ENCODE assay signal across 29 cellular contexts in genomic region chr2:144405313-144405710, GRCh38.
A peak's percentile ranks its signal among the peaks of the same experiment; 100 is the strongest.
DNase-seq lines count a peak whose midpoint lies in the region; ATAC-seq and TF ChIP-seq lines count a peak whose summit lies in the region.
"Had no signal": no experiment of that assay in that cellular context is flagged by ENCODE, and none has a peak within 500 bp of the region (broad histone marks: within the 10 kb centered on the region; RNA-seq: fewer than 3 reads in every experiment).

No MANE protein-coding gene starts in this region.

- CTCF ChIA-PET in activated B cell treated with CpG ODN at 0.5 μM for 24 hours (lab: Charles Lee) = no interaction called here

- peaks cover 22% of the 10 kb centered on the region for H3K36me3 ChIP-seq in Loucy (ENCODE audit: insufficient read depth, low read length)
- H3K36me3 ChIP-seq: right lobe of liver had no signal

- H3K27ac Mint-ChIP-seq in activated B cell treated with CpG ODN at 0.5 μM for 24 hours (peak overlapping the region; percentile 30), glutamatergic neuron (ENCODE audit: unreplicated experiment) (peak overlapping the region; percentile 9), osteocyte (ENCODE audit: unreplicated experiment) (peak overlapping the region; percentile 38)
- H3K27ac Mint-ChIP-seq: activated naive CD8-positive, alpha-beta T cell treated with anti-CD3 and anti-CD28 coated beads, Interleukin-2, amount 50 U/mL, for 24 hours; H9; T-helper 1 cell treated with Interleukin-12 subunit alpha and Interleukin-12 subunit beta and Interleukin-4 antibody, amounts not matched to agents 30 μg/mL and 1 μg/mL, for 36 hours had no signal

- H3K4me1 Mint-ChIP-seq in activated B cell treated with CpG ODN at 0.5 μM for 24 hours (peaks cover 30% of the 10 kb centered on the region), glutamatergic neuron (ENCODE audit: low read depth, unreplicated experiment) (peaks cover 47% of the 10 kb centered on the region), osteocyte (ENCODE audit: unreplicated experiment) (peaks cover 24% of the 10 kb centered on the region)

- H3K4me3 ChIP-seq in Loucy (ENCODE audit: low read length, poor library complexity, severe bottlenecking) = no peak overlapping the region
- H3K4me3 ChIP-seq: coronary artery, esophagus muscularis mucosa, left lung, right lobe of liver had no signal

- TF ChIP-seq CTCF in Loucy (conservative IDR thresholded peaks at IDR 0.05; ENCODE audit: low read length) (no peak), activated B cell treated with CpG ODN at 0.5 μM for 24 hours (IDR thresholded peaks at IDR 0.05) (no peak), glutamatergic neuron (IDR thresholded peaks at IDR 0.05; ENCODE audit: partially characterized antibody, unreplicated experiment) (no peak), osteocyte (IDR thresholded peaks at IDR 0.05) (no peak)

- H3K9me3 Mint-ChIP-seq in activated B cell treated with CpG ODN at 0.5 μM for 24 hours = no peaks in the 10 kb centered on the region
- H3K9me3 Mint-ChIP-seq in glutamatergic neuron (ENCODE audit: unreplicated experiment) = peaks cover 19% of the 10 kb centered on the region
- H3K9me3 Mint-ChIP-seq in osteocyte (ENCODE audit: unreplicated experiment) = no peaks in the 10 kb centered on the region
- H3K9me3 Mint-ChIP-seq: activated naive CD8-positive, alpha-beta T cell treated with anti-CD3 and anti-CD28 coated beads, Interleukin-2, amount 50 U/mL, for 24 hours; activated T-cell treated with anti-CD3 and anti-CD28 coated beads, Interleukin-2, amount 50 U/mL, for 4 hours; H9; neural crest cell; T-helper 1 cell treated with Interleukin-12 subunit alpha and Interleukin-12 subunit beta and Interleukin-4 antibody, amounts not matched to agents 30 μg/mL and 1 μg/mL, for 36 hours had no signal

- H3K27me3 ChIP-seq in Loucy (ENCODE audit: insufficient read depth, low read length, poor library complexity, severe bottlenecking) = no peaks in the 10 kb centered on the region
- H3K27me3 ChIP-seq: brain microvascular endothelial cell, left lung, right lobe of liver had no signal

- H3K4me2 ChIP-seq in Loucy (ENCODE audit: low read depth, low read length, poor library complexity, severe bottlenecking) = peak overlapping the region; percentile 20

- peaks cover 14% of the 10 kb centered on the region for H3K4me1 ChIP-seq in Loucy (ENCODE audit: insufficient read depth, low read length, poor library complexity, severe bottlenecking)
- H3K4me1 ChIP-seq: foreskin keratinocyte, right lobe of liver had no signal

- ATAC-seq in activated B cell treated with CpG ODN at 0.5 μM for 24 hours (ENCODE audit: low read depth) = no peak
- ATAC-seq: activated naive CD8-positive, alpha-beta T cell treated with anti-CD3 and anti-CD28 coated beads, Interleukin-2, amount 50 U/mL, for 24 hours; activated T-cell treated with anti-CD3 and anti-CD28 coated beads, Interleukin-2, amount 50 U/mL, for 4 hours; foreskin keratinocyte; left lung; right lobe of liver had no signal

- intact Hi-C loops in activated B cell treated with CpG ODN at 0.5 μM for 24 hours (cut with micrococcal nuclease) = loop anchor here (10.0 kb wide), 1 partner anchor 471 kb away; no protein-coding TSS in a partner anchor

- no peaks in the 10 kb centered on the region for H3K79me2 ChIP-seq in Loucy (ENCODE audit: insufficient read depth, low read length)

- H3K9ac ChIP-seq in Loucy (ENCODE audit: low read depth, low read length, poor library complexity, severe bottlenecking) = no peak overlapping the region

- no peaks in the 10 kb centered on the region for H3F3A ChIP-seq in Loucy (ENCODE audit: low read depth)

- H3K9me2 ChIP-seq in Loucy (replicated peaks; ENCODE audit: low read depth, low read length) = no peaks in the 10 kb centered on the region; the same call in 1 of the 2 replicates

- H2AFZ ChIP-seq in Loucy (ENCODE audit: low read length) = no peak overlapping the region

- POLR2A ChIA-PET in activated B cell treated with CpG ODN at 0.5 μM for 24 hours (lab: Charles Lee) = interaction anchor here (0.6 kb wide), 1 partner anchor 718 kb away, joined by 5 read pairs; no protein-coding TSS in a partner anchor

- no peaks in the 10 kb centered on the region for H3K9me3 ChIP-seq in Loucy (ENCODE audit: insufficient read depth, low read depth, low read length)
- H3K9me3 ChIP-seq: esophagus muscularis mucosa, left lung, right lobe of liver had no signal

- H4K20me1 ChIP-seq in Loucy (ENCODE audit: insufficient read depth, low read length, poor library complexity, severe bottlenecking) = no peaks in the 10 kb centered on the region

- H3K27me3 Mint-ChIP-seq in activated B cell treated with CpG ODN at 0.5 μM for 24 hours (no peaks in the 10 kb centered on the region), glutamatergic neuron (ENCODE audit: unreplicated experiment) (peaks cover 12% of the 10 kb centered on the region), osteocyte (ENCODE audit: unreplicated experiment) (no peaks in the 10 kb centered on the region)
- H3K27me3 Mint-ChIP-seq: activated naive CD8-positive, alpha-beta T cell treated with anti-CD3 and anti-CD28 coated beads, Interleukin-2, amount 50 U/mL, for 24 hours had no signal

- H3K4me3 Mint-ChIP-seq in activated B cell treated with CpG ODN at 0.5 μM for 24 hours (no peak overlapping the region), glutamatergic neuron (ENCODE audit: unreplicated experiment) (no peak overlapping the region), osteocyte (ENCODE audit: unreplicated experiment) (no peak overlapping the region)
- H3K4me3 Mint-ChIP-seq: activated naive CD8-positive, alpha-beta T cell treated with anti-CD3 and anti-CD28 coated beads, Interleukin-2, amount 50 U/mL, for 24 hours; activated T-cell treated with anti-CD3 and anti-CD28 coated beads, Interleukin-2, amount 50 U/mL, for 4 hours; H9; neural crest cell; T-helper 1 cell treated with Interleukin-12 subunit alpha and Interleukin-12 subunit beta and Interleukin-4 antibody, amounts not matched to agents 30 μg/mL and 1 μg/mL, for 36 hours had no signal

- H3K36me3 Mint-ChIP-seq in activated B cell treated with CpG ODN at 0.5 μM for 24 hours (ENCODE audit: low read depth) = peaks cover 85% of the 10 kb centered on the region
- H3K36me3 Mint-ChIP-seq in glutamatergic neuron (ENCODE audit: unreplicated experiment) = no peaks in the 10 kb centered on the region
- peaks cover 68% of the 10 kb centered on the region for H3K36me3 Mint-ChIP-seq in osteocyte (ENCODE audit: unreplicated experiment)

- DNase-seq in activated B cell treated with CpG ODN at 0.5 μM for 24 hours = no peak
- DNase-seq in glutamatergic neuron = no peak
- DNase-seq in osteocyte (ENCODE audit: extremely low spot score, unreplicated experiment) = no peak
- no peak for DNase-seq in globus pallidus (ENCODE audit: low spot score)
- no peak for DNase-seq in mucosa of gallbladder (ENCODE audit: low spot score)
- DNase-seq in activated CD8-positive, alpha-beta memory T cell treated with anti-CD3 and anti-CD28 coated beads, Interleukin-2, amount 50 U/mL, for 48 hours = no peak
- no peak for DNase-seq in NCI-H2029 (lab: John Stamatoyannopoulos, UW)
- DNase-seq: activated CD4-positive, alpha-beta T cell treated with anti-CD3 and anti-CD28 coated beads for 48 hours; activated gamma-delta T cell treated with Interleukin-2 at 50 U/mL for 16 hours; activated naive CD8-positive, alpha-beta T cell treated with anti-CD3 and anti-CD28 coated beads, Interleukin-2, amount 50 U/mL, for 24 hours; activated T-cell treated with anti-CD3 and anti-CD28 coated beads, Interleukin-2, amount 50 U/mL, for 4 hours; brain microvascular endothelial cell; foreskin keratinocyte; H9; hypothalamus; left lung; midbrain; NCI-H1105 treated with DMSO at 0.1 percent for 48 hours; NCI-H2081; NCI-H774; right lobe of liver; RPMI8226; stimulated activated CD4-positive, alpha-beta T cell treated with anti-CD3 and anti-CD28 coated beads, Interleukin-15, amount 100 ng/mL, for 24 hours; stimulated activated naive CD4-positive, alpha-beta T cell had no signal
